ENCODE assay signal across 19 cellular contexts in the genomic region with DNA sequence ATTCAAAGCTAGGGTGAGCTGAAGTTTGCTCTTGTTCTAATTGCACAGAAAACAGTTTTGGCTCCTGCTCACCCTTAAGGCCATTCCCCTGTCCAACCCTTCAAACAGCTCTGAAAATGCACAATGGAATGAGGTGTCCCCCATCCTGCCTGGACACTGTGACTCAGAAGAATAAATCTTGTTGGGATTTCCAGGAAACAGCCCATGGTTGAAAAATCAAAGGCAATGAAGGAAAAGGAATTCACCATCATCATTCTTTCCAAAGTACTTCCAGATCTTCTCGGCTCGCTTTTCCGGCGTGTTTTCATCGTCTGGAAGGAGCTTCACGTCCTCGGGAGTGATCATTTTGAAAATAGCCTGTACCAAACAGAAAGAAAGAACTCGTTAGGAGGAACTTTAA. TPM values are rescaled to one million over a fixed set of nuclear protein-coding genes. Genes with fewer than 3 reads are reported as not detected.
DNase-seq lines count a peak whose midpoint lies in the region; ATAC-seq and TF ChIP-seq lines count a peak whose summit lies in the region.
"Had no signal": no experiment of that assay in that cellular context is flagged by ENCODE, and none has a peak within 500 bp of the region (broad histone marks: within the 10 kb centered on the region; RNA-seq: fewer than 3 reads in every experiment).

No MANE protein-coding gene starts in this region.

- no peak overlapping the region for H3K9ac ChIP-seq in PC-3 (ENCODE audit: low read length)
- H3K9ac ChIP-seq in fibroblast of lung (ENCODE audit: insufficient read depth, low read length), result no peak overlapping the region

- no peaks in the 10 kb centered on the region for H3K36me3 ChIP-seq in PC-3 (ENCODE audit: low read depth, low read length)
- H3K36me3 ChIP-seq in fibroblast of lung (ENCODE audit: control insufficient read depth, insufficient read depth, low read length), result no peaks in the 10 kb centered on the region
- H3K36me3 ChIP-seq: upper lobe of left lung had no signal

- peak; percentile 89 for DNase-seq in AG08395 (ENCODE audit: low spot score)
- peak; percentile 47 for DNase-seq in PC-3
- DNase-seq in fibroblast of lung (ENCODE audit: low read depth in 2 of 2), result peak in 1 of 2 donors; percentile 85
- DNase-seq in posterior vena cava (ENCODE audit: low spot score), result peak; percentile 66
- DNase-seq in activated CD4-positive, alpha-beta T cell treated with anti-CD3 and anti-CD28 coated beads for 1 hour, result no peak
- no peak for DNase-seq in SW 1271 (lab: John Stamatoyannopoulos, UW)
- DNase-seq: activated CD4-positive, alpha-beta T cell treated with anti-CD3 and anti-CD28 coated beads, Interleukin-2, amount 10 ng/mL, durations not matched to agents 7 days and 5 days; DMS79 treated with DMSO at 0.1 percent for 48 hours; immature natural killer cell; naive B cell; NCI-H187 treated with DMSO at 0.1 percent for 48 hours; NK-92 treated with Interleukin-12 subunit alpha and Interleukin-12 subunit beta, amount 100 ng/mL, for 24 hours; upper lobe of left lung had no signal

- no peak overlapping the region for H3K4me2 ChIP-seq in PC-3 (ENCODE audit: low read length)
- peak overlapping the region; percentile 44 for H3K4me2 ChIP-seq in fibroblast of lung (ENCODE audit: extremely low read depth, insufficient read depth, low read length)

- H3K9me3 ChIP-seq in PC-3 (ENCODE audit: low read length), result no peaks in the 10 kb centered on the region
- H3K9me3 ChIP-seq in fibroblast of lung (ENCODE audit: control insufficient read depth, insufficient read depth, low read depth, low read length), result no peaks in the 10 kb centered on the region
- H3K9me3 ChIP-seq: upper lobe of left lung had no signal

- H3K27me3 ChIP-seq in PC-3 (ENCODE audit: low read length) (no peaks in the 10 kb centered on the region), fibroblast of lung (ENCODE audit: control insufficient read depth, insufficient read depth, low read length) (no peaks in the 10 kb centered on the region)
- H3K27me3 ChIP-seq: upper lobe of left lung had no signal

- no peak for TF ChIP-seq CTCF in PC-3 (conservative IDR thresholded peaks at IDR 0.05; ENCODE audit: low read depth, low read length)
- no peak for TF ChIP-seq CTCF in fibroblast of lung (conservative IDR thresholded peaks at IDR 0.05 in 1 of 2, IDR thresholded peaks at IDR 0.05 in 1 of 2; ENCODE audit: low read depth in 1 of 2, low read length in 2 of 2)

- H3K27ac ChIP-seq in PC-3 (ENCODE audit: low read length), result no peak overlapping the region
- H3K27ac ChIP-seq in fibroblast of lung (ENCODE audit: insufficient read depth, low read length), result peak overlapping the region; percentile 14
- H3K27ac ChIP-seq: upper lobe of left lung had no signal

- H2AFZ ChIP-seq in PC-3 (ENCODE audit: low read length) (no peak overlapping the region), fibroblast of lung (ENCODE audit: low read length) (no peak overlapping the region)

- H4K20me1 ChIP-seq in PC-3 (ENCODE audit: low read length) (no peaks in the 10 kb centered on the region), fibroblast of lung (ENCODE audit: control insufficient read depth, extremely low read depth, insufficient read depth, low read length) (no peaks in the 10 kb centered on the region)

- no peak overlapping the region for H3K4me3 ChIP-seq in PC-3 (ENCODE audit: low read length)
- H3K4me3 ChIP-seq in fibroblast of lung (replicated peaks in 1 of 4; ENCODE audit: control extremely low read depth in 1 of 4, insufficient read depth in 1 of 4, low read depth in 3 of 4, low read length in 4 of 4), result no peak overlapping the region
- H3K4me3 ChIP-seq: K562, upper lobe of left lung had no signal

- no peaks in the 10 kb centered on the region for H3K9me2 ChIP-seq in PC-3 (replicated peaks; ENCODE audit: low read length)

- CTCF ChIA-PET in PC-3 (lab: Charles Lee), result no interaction called here

- intact Hi-C loops in PC-3 (cut with micrococcal nuclease), result no loop called here
- intact Hi-C loops in posterior vena cava (cut with DNase I), result no loop called here

- BruUV-seq in PC-3 (replicated peaks; lab: Mats Ljungman, UMichigan), result no TSS peak

- H3K79me2 ChIP-seq in PC-3 (ENCODE audit: low read length), result no peaks in the 10 kb centered on the region
- no peaks in the 10 kb centered on the region for H3K79me2 ChIP-seq in fibroblast of lung (ENCODE audit: control insufficient read depth, insufficient read depth, low read length)

- ATAC-seq in PC-3, result no peak; the same call in 1 of the 2 replicates
- ATAC-seq in HG02588 (IDR thresholded peaks at IDR 0.05; ENCODE audit: unreplicated experiment), result no peak
- no peak for ATAC-seq in GM21786 (IDR thresholded peaks at IDR 0.05; ENCODE audit: unreplicated experiment)
- ATAC-seq: activated T-helper 17 cell treated with anti-CD3 and anti-CD28 coated beads, Interleukin-2, amount 50 U/mL, for 72 hours; esophagus mucosa; K562 had no signal

- H3K4me1 ChIP-seq in PC-3 (ENCODE audit: insufficient read depth, low read length) (peaks cover 11% of the 10 kb centered on the region; the same call in 1 of the 2 replicates), fibroblast of lung (ENCODE audit: control insufficient read depth, extremely low read depth, insufficient read depth, low read length) (no peaks in the 10 kb centered on the region)
- H3K4me1 ChIP-seq: upper lobe of left lung had no signal

- no peaks in the 10 kb centered on the region for H3F3A ChIP-seq in PC-3 (ENCODE audit: low read length, unreplicated experiment)

- POLR2A ChIA-PET in PC-3 (lab: Charles Lee; ENCODE audit: unreplicated experiment), result no interaction called here

RNA-seq across cellular contexts. Expression of a gene that starts 4.3 kb away (rescaled TPM):
- total RNA-seq in PC-3 (2014; rRNA removed), result not detected in 2 replicates
- total RNA-seq in fibroblast of lung, result not detected in 2 replicates
- polyA plus RNA-seq in fibroblast of lung, result not detected in 2 replicates
- not detected in 2 replicates for polyA plus RNA-seq in fibroblast of lung (2012)
- polyA minus RNA-seq in fibroblast of lung (ENCODE audit: low replicate concordance), result not detected in 2 replicates
- under 1 TPM; 0.33 to 0.74 TPM for total RNA-seq in posterior vena cava
- total RNA-seq: activated CD4-positive, alpha-beta T cell treated with anti-CD3 and anti-CD28 coated beads, Interleukin-2, amount 10 ng/mL, durations not matched to agents 7 days and 5 days; activated T-helper 17 cell treated with anti-CD3 and anti-CD28 coated beads, Interleukin-2, amount 50 U/mL, for 72 hours; B cell; esophagus mucosa; K562 had no signal
- polyA plus RNA-seq: immature natural killer cell, K562 had no signal

Comparison
In these comparisons a context has a peak if more than half of its experiments do, and no peak if none do; other contexts are left out.
1. DNase-seq: peak in AG08395 (single experiment), PC-3 (single experiment) and posterior vena cava (single experiment); none in activated CD4-positive, alpha-beta T cell treated with anti-CD3 and anti-CD28 coated beads for 1 hour (single experiment) and SW 1271 (0 of 2).